20 cellular contexts compared by ENCODE assay signal in genomic region chr20:34999782-35000181, GRCh38. TPM values are rescaled to one million over a fixed set of nuclear protein-coding genes. Genes with fewer than 3 reads are reported as not detected.
DNase-seq lines count a peak whose midpoint lies in the region; ATAC-seq, FAIRE-seq and TF ChIP-seq lines count a peak whose summit lies in the region.
"Had no signal": no experiment of that assay in that cellular context is flagged by ENCODE, and none has a peak within 500 bp of the region (broad histone marks: within the 10 kb centered on the region; RNA-seq: fewer than 3 reads in every experiment).

No MANE protein-coding gene starts in this region.

- H3K9ac ChIP-seq in HepG2 (ENCODE audit: insufficient read depth, low read depth, low read length), result no peak overlapping the region

- H3K27me3 ChIP-seq in HepG2 (ENCODE audit: control insufficient read depth in 1 of 2, insufficient read depth in 2 of 2, low read length in 2 of 2) (no peaks in the 10 kb centered on the region), right lobe of liver (no peaks in the 10 kb centered on the region), osteoblast (ENCODE audit: insufficient read depth, low read length) (no peaks in the 10 kb centered on the region)

- in situ Hi-C loops in HepG2 (cut with HindIII; ENCODE audit: extremely low pct_ligation_motif_present, low pct_unique_long_range_greater_than_20kb), result no loop called here

- H3K27me3 Mint-ChIP-seq in chondrocyte (ENCODE audit: low read depth), result no peaks in the 10 kb centered on the region
- H3K27me3 Mint-ChIP-seq: B cell; CD4-positive, alpha-beta T cell had no signal

- DNase-seq in HepG2 (ENCODE audit: low spot score), result no peak
- DNase-seq in right lobe of liver, result no peak
- no peak for DNase-seq in chondrocyte (ENCODE audit: low spot score)
- DNase-seq in osteoblast (ENCODE audit: insufficient read length, low spot score, missing footprints), result peak; percentile 88
- peak in 1 of 49 donors; percentile 28 for DNase-seq in substantia nigra (lab: John Stamatoyannopoulos, UW)
- DNase-seq in NCI-H345 treated with DMSO at 0.1 percent for 48 hours (lab: John Stamatoyannopoulos, UW; ENCODE audit: unreplicated experiment), result no peak
- DNase-seq in NCI-H524 (lab: John Stamatoyannopoulos, UW), result no peak
- DNase-seq: C1 segment of cervical spinal cord; CD4-positive, alpha-beta T cell; DMS79 treated with DMSO at 0.1 percent for 48 hours; EL had no signal

- H4K20me1 ChIP-seq in HepG2 (ENCODE audit: insufficient read depth, low read length) (no peaks in the 10 kb centered on the region; the same call in 1 of the 2 replicates), osteoblast (ENCODE audit: insufficient read depth, low read length) (peaks cover 23% of the 10 kb centered on the region)

- peaks cover 62% of the 10 kb centered on the region for H3K36me3 Mint-ChIP-seq in chondrocyte (ENCODE audit: low read depth)

- WGBS in HepG2 (ENCODE audit: low lambda C conversion rate), result 86% methylated on average over 10 of the region's 10 CpGs
- 69% methylated on average over 4 of the region's 10 CpGs for WGBS in right lobe of liver (ENCODE audit: insufficient coverage, low coverage, low lambda C conversion rate, missing lambda C conversion rate)

- H3K27ac Mint-ChIP-seq in chondrocyte (ENCODE audit: unreplicated experiment), result peak overlapping the region; percentile 32
- H3K27ac Mint-ChIP-seq: B cell; CD4-positive, alpha-beta T cell had no signal

- H3K36me3 ChIP-seq in HepG2 (replicated peaks in 1 of 2; ENCODE audit: control insufficient read depth in 1 of 2, insufficient read depth in 2 of 2, low read length in 2 of 2) (peaks cover 53 to 68% of the 10 kb centered on the region in 2 experiments), right lobe of liver (peaks cover 0 to 67% (median 29%) of the 10 kb centered on the region in 4 donors), osteoblast (ENCODE audit: insufficient read depth, low read length) (peaks cover 67% of the 10 kb centered on the region)

- ATAC-seq in HepG2 (no peak), right lobe of liver (no peak), GM19463 (IDR thresholded peaks at IDR 0.05; ENCODE audit: unreplicated experiment) (no peak)

- H2AFZ ChIP-seq in HepG2 (ENCODE audit: low read length) (no peak overlapping the region), osteoblast (ENCODE audit: low read length) (no peak overlapping the region)

- H3K27ac ChIP-seq in HepG2 (ENCODE audit: extremely low read length, insufficient read depth, low read length) (no peak overlapping the region), right lobe of liver (no peak overlapping the region), osteoblast (ENCODE audit: low read depth, low read length) (no peak overlapping the region), substantia nigra (ENCODE audit: low read depth, low read length, poor library complexity, severe bottlenecking) (peak overlapping the region; percentile 26)
- H3K27ac ChIP-seq: HL-60 had no signal

- no peak for FAIRE-seq in HepG2 (lab: Jason Lieb, UNC)
- FAIRE-seq: A204.1, G401.6, GM12891, GM19239, H1 had no signal

- peaks cover 18% of the 10 kb centered on the region for H3K4me1 ChIP-seq in HepG2 (ENCODE audit: insufficient read depth, low read length)
- H3K4me1 ChIP-seq in right lobe of liver, result peaks cover 0 to 22% (median 4%) of the 10 kb centered on the region in 4 donors
- H3K4me1 ChIP-seq in osteoblast (ENCODE audit: insufficient read depth, low read length), result no peaks in the 10 kb centered on the region
- H3K4me1 ChIP-seq: HAP-1 had no signal

- no peak for TF ChIP-seq POLR2A in HepG2 (IDR thresholded peaks at IDR 0.05; ENCODE audit: insufficient read depth in 1 of 2, low read depth in 2 of 2, low read length in 2 of 2)
- no peak for TF ChIP-seq POLR2A in right lobe of liver (IDR thresholded peaks at IDR 0.05)

- POLR2A ChIA-PET in HepG2 (lab: Yijun Ruan, JAX), result interaction anchor here (1.1 to 2.1 kb wide), 2 partner anchors 44 to 45 kb away, joined by 3 to 9 read pairs; partner anchors contain the start of genes GSS and MYH7B

- no peak for TF ChIP-seq RAD21 in HepG2 (CRISPR knock-in tag; IDR thresholded peaks at IDR 0.05)

- intact Hi-C loops in HepG2 (cut with micrococcal nuclease; ENCODE audit: unreplicated experiment), result no loop called here
- intact Hi-C loops in right lobe of liver (cut with DNase I), result no loop called here

- H3K9me3 ChIP-seq in HepG2 (ENCODE audit: low read length) (no peaks in the 10 kb centered on the region), right lobe of liver (no peaks in the 10 kb centered on the region), osteoblast (ENCODE audit: low read depth, low read length) (no peaks in the 10 kb centered on the region)
- H3K9me3 ChIP-seq: HAP-1 had no signal

- no peaks in the 10 kb centered on the region for H3K4me1 Mint-ChIP-seq in chondrocyte (ENCODE audit: low read depth)

- H3K4me3 Mint-ChIP-seq in chondrocyte (ENCODE audit: unreplicated experiment), result no peak overlapping the region
- H3K4me3 Mint-ChIP-seq: B cell; CD4-positive, alpha-beta T cell had no signal

- no peak for TF ChIP-seq CTCF in HepG2 (CRISPR knock-in tag; IDR thresholded peaks at IDR 0.05)
- no peak for TF ChIP-seq CTCF in right lobe of liver (IDR thresholded peaks at IDR 0.05)
- no peak for TF ChIP-seq CTCF in chondrocyte (IDR thresholded peaks at IDR 0.05)
- no peak for TF ChIP-seq CTCF in osteoblast (IDR thresholded peaks at IDR 0.05; ENCODE audit: extremely low read depth, low read depth, low read length)

- BruUV-seq in HepG2 (replicated peaks; lab: Mats Ljungman, UMichigan), result no TSS peak

- TF ChIP-seq EP300 in HepG2 (IDR thresholded peaks at IDR 0.05; ENCODE audit: low read depth in 2 of 2, low read length in 2 of 2), result no peak
- no peak for TF ChIP-seq EP300 in HepG2 (CRISPR knock-in tag; IDR thresholded peaks at IDR 0.05; ENCODE audit: borderline replicate concordance)

- H3K9me3 Mint-ChIP-seq in chondrocyte (ENCODE audit: low read depth), result no peaks in the 10 kb centered on the region
- H3K9me3 Mint-ChIP-seq: CD4-positive, alpha-beta T cell had no signal

- CTCF ChIA-PET in HepG2 (lab: Yijun Ruan, JAX; ENCODE audit: low intra/inter-chr PET ratio, low total read pairs), result no interaction called here

- H3K4me3 ChIP-seq in HepG2 (replicated peaks in 1 of 3; ENCODE audit: insufficient read depth in 1 of 3, low read depth in 2 of 3, low read length in 3 of 3) (no peak overlapping the region), right lobe of liver (no peak overlapping the region), osteoblast (ENCODE audit: insufficient read depth, low read length) (no peak overlapping the region)
- H3K4me3 ChIP-seq: HAP-1 had no signal

- H3K4me2 ChIP-seq in HepG2 (ENCODE audit: low read depth, low read length), result no peak overlapping the region
- no peak overlapping the region for H3K4me2 ChIP-seq in osteoblast (ENCODE audit: insufficient read depth, low read length)

- H3K79me2 ChIP-seq in HepG2 (ENCODE audit: insufficient read depth, low read length) (no peaks in the 10 kb centered on the region), osteoblast (ENCODE audit: insufficient read depth, low read length) (no peaks in the 10 kb centered on the region)

RNA-seq across cellular contexts. Expression of gene MYH7B, which starts 44.1 kb away (rescaled TPM):
- total RNA-seq in HepG2 (2016; rRNA removed; fragmentation: Illumina TruSeq; extraction: Trizol) (0.18 and 0.20 TPM in 2 replicates), right lobe of liver (1 to 10 TPM in 1 of 6 experiments, under 1 TPM in 4, not detected in 1; 0.11 to 1.0 (median 0.39) TPM), chondrocyte (0.30 to 0.64 TPM in 2 of 3 replicates, not detected in the other), osteoblast (0.29 and 0.36 TPM in 2 replicates)
- total RNA-seq in HepG2 (2016; cell fraction: cytosol; rRNA removed; fragmentation: Illumina TruSeq; extraction: Trizol; ENCODE audit: low read depth), result 0.20 TPM in 1 of 2 replicates, not detected in the other
- 0.19 TPM in 1 of 2 replicates, not detected in the other for total RNA-seq in HepG2 (2016; cell fraction: insoluble cytoplasmic fraction; rRNA removed; fragmentation: Illumina TruSeq; extraction: Trizol)
- 0.14 and 0.25 TPM in 2 replicates for total RNA-seq in HepG2 (2016; cell fraction: membrane; rRNA removed; fragmentation: Illumina TruSeq; extraction: Trizol)
- total RNA-seq in HepG2 (2016; cell fraction: nucleus; rRNA removed; fragmentation: Illumina TruSeq; extraction: Trizol), result 0.50 and 0.93 TPM in 2 replicates
- 0.05 and 0.17 TPM in 2 replicates for polyA plus RNA-seq in HepG2 (2011; rRNA removed)
- 0.03 and 0.04 TPM in 2 replicates for polyA plus RNA-seq in HepG2 (2011; cell fraction: cytosol; rRNA removed)
- polyA plus RNA-seq in HepG2 (2011; cell fraction: nucleus; rRNA removed), result 0.80 and 0.90 TPM in 2 replicates
- 0.51 and 0.55 TPM in 2 replicates for polyA plus RNA-seq in HepG2 (2012)
- polyA plus RNA-seq in HepG2 (2016; cell fraction: cytosol; fragmentation: Illumina TruSeq; extraction: Trizol; ENCODE audit: low read depth), result 0.02 and 0.24 TPM in 2 replicates
- 0.23 and 0.37 TPM in 2 replicates for polyA plus RNA-seq in HepG2 (2016; cell fraction: insoluble cytoplasmic fraction; fragmentation: Illumina TruSeq; extraction: Trizol; ENCODE audit: low read depth)
- 0.21 and 0.32 TPM in 2 replicates for polyA plus RNA-seq in HepG2 (2016; cell fraction: membrane; fragmentation: Illumina TruSeq; extraction: Trizol; ENCODE audit: low read depth)
- polyA plus RNA-seq in HepG2 (2016; cell fraction: nucleus; fragmentation: Illumina TruSeq; extraction: Trizol; ENCODE audit: insufficient read depth, low read depth), result 0.96 and 2.1 TPM in 2 replicates
- 0.09 TPM in 1 of 2 replicates, not detected in the other for polyA minus RNA-seq in HepG2 (2011; rRNA and poly(A)+ RNA removed; ENCODE audit: low replicate concordance)
- not detected in 2 replicates for polyA minus RNA-seq in HepG2 (2011; cell fraction: cytosol; rRNA and poly(A)+ RNA removed)
- polyA minus RNA-seq in HepG2 (2011; cell fraction: nucleus; rRNA and poly(A)+ RNA removed), result 0.13 and 0.50 TPM in 2 replicates

RNA-seq across cellular contexts. Expression of gene GSS, which starts 44.2 kb away (rescaled TPM):
- total RNA-seq in HepG2 (2016; rRNA removed; fragmentation: Illumina TruSeq; extraction: Trizol), result 102 and 107 TPM in 2 replicates
- 24.0 and 24.9 TPM in 2 replicates for total RNA-seq in HepG2 (2016; cell fraction: cytosol; rRNA removed; fragmentation: Illumina TruSeq; extraction: Trizol; ENCODE audit: low read depth)
- 101 and 108 TPM in 2 replicates for total RNA-seq in HepG2 (2016; cell fraction: insoluble cytoplasmic fraction; rRNA removed; fragmentation: Illumina TruSeq; extraction: Trizol)
- total RNA-seq in HepG2 (2016; cell fraction: membrane; rRNA removed; fragmentation: Illumina TruSeq; extraction: Trizol), result 34.7 and 36.9 TPM in 2 replicates
- total RNA-seq in HepG2 (2016; cell fraction: nucleus; rRNA removed; fragmentation: Illumina TruSeq; extraction: Trizol), result 65.3 and 66.8 TPM in 2 replicates
- 74.1 and 80.1 TPM in 2 replicates for polyA plus RNA-seq in HepG2 (2011; rRNA removed)
- 61.4 and 72.0 TPM in 2 replicates for polyA plus RNA-seq in HepG2 (2011; cell fraction: cytosol; rRNA removed)
- polyA plus RNA-seq in HepG2 (2011; cell fraction: nucleus; rRNA removed), result 134 and 148 TPM in 2 replicates
- polyA plus RNA-seq in HepG2 (2012), result 34.1 and 41.6 TPM in 2 replicates
- polyA plus RNA-seq in HepG2 (2016; cell fraction: cytosol; fragmentation: Illumina TruSeq; extraction: Trizol; ENCODE audit: low read depth), result 19.2 and 19.4 TPM in 2 replicates
- 102 and 104 TPM in 2 replicates for polyA plus RNA-seq in HepG2 (2016; cell fraction: insoluble cytoplasmic fraction; fragmentation: Illumina TruSeq; extraction: Trizol; ENCODE audit: low read depth)
- 24.4 and 27.0 TPM in 2 replicates for polyA plus RNA-seq in HepG2 (2016; cell fraction: membrane; fragmentation: Illumina TruSeq; extraction: Trizol; ENCODE audit: low read depth)
- polyA plus RNA-seq in HepG2 (2016; cell fraction: nucleus; fragmentation: Illumina TruSeq; extraction: Trizol; ENCODE audit: insufficient read depth, low read depth), result 106 and 116 TPM in 2 replicates
- polyA minus RNA-seq in HepG2 (2011; rRNA and poly(A)+ RNA removed; ENCODE audit: low replicate concordance), result 86.0 and 125 TPM in 2 replicates
- polyA minus RNA-seq in HepG2 (2011; cell fraction: cytosol; rRNA and poly(A)+ RNA removed), result 23.0 and 28.1 TPM in 2 replicates
- 65.4 and 67.3 TPM in 2 replicates for polyA minus RNA-seq in HepG2 (2011; cell fraction: nucleus; rRNA and poly(A)+ RNA removed)
- total RNA-seq in right lobe of liver, result 10 to 100 TPM; 25.9 to 63.6 (median 31.7) TPM
- 39.5 to 57.7 TPM (median 57.3 TPM) in 3 replicates for total RNA-seq in chondrocyte
- total RNA-seq in osteoblast, result 54.6 and 58.3 TPM in 2 replicates
